ENCODE assay signal across 38 cellular contexts in genomic region chr16:66430214-66430613, GRCh38. TPM values are rescaled to one million over a fixed set of nuclear protein-coding genes. Genes with fewer than 3 reads are reported as not detected.
"Had no signal": no experiment of that assay in that cellular context is flagged by ENCODE, and none has a peak within 500 bp of the region (broad histone marks: within the 10 kb centered on the region; RNA-seq: fewer than 3 reads in every experiment).

No MANE protein-coding gene starts in this region.

- ATAC-seq: activated CD8-positive, alpha-beta T cell treated with anti-CD3 and anti-CD28 coated beads for 36 hours; activated naive CD4-positive, alpha-beta T cell treated with anti-CD3 and anti-CD28 coated beads, Interleukin-2, amount 50 U/mL, for 72 hours; activated T-cell treated with anti-CD3 and anti-CD28 coated beads, Interleukin-2, amount 50 U/mL, for 4 hours; activated T-cell treated with anti-CD3 and anti-CD28 coated beads, Interleukin-2, amount 50 U/mL, for 72 hours; activated T-helper 17 cell treated with anti-CD3 and anti-CD28 coated beads, Interleukin-2, amount 50 U/mL, for 72 hours; body of pancreas had no signal

- H3K36me3 ChIP-seq: adrenal gland, brain microvascular endothelial cell, breast epithelium had no signal

- DNase-seq: activated B cell treated with CpG ODN at 0.5 μM for 24 hours; activated CD4-positive, alpha-beta memory T cell treated with anti-CD3 and anti-CD28 coated beads for 36 hours; activated CD4-positive, alpha-beta T cell treated with anti-CD3 and anti-CD28 coated beads for 4 hours; activated CD4-positive, alpha-beta T cell treated with anti-CD3 and anti-CD28 coated beads, Interleukin-2, amount 10 ng/mL, durations not matched to agents 24 days and 14 days; activated CD4-positive, alpha-beta T cell treated with anti-CD3 and anti-CD28 coated beads, Interleukin-2, amount 50 U/mL, for 1 hour; activated CD4-positive, alpha-beta T cell treated with anti-CD3 and anti-CD28 coated beads, Interleukin-2, amount 50 U/mL, for 4 hours; activated CD4-positive, CD25-positive, alpha-beta regulatory T cell treated with anti-CD3 and anti-CD28 coated beads, Interleukin-2, amount 50 U/mL, for 72 hours; activated CD8-positive, alpha-beta memory T cell treated with anti-CD3 and anti-CD28 coated beads, Interleukin-2, amount 50 U/mL, for 4 hours; activated CD8-positive, alpha-beta T cell treated with anti-CD3 and anti-CD28 coated beads for 36 hours; activated effector memory CD4-positive, alpha-beta T cell treated with anti-CD3 and anti-CD28 coated beads, Interleukin-2, amount 50 U/mL, for 16 hours; activated gamma-delta T cell treated with Interleukin-2 at 50 U/mL for 16 hours; activated naive CD4-positive, alpha-beta T cell; activated naive CD4-positive, alpha-beta T cell treated with anti-CD3 and anti-CD28 coated beads for 36 hours; activated naive CD4-positive, alpha-beta T cell treated with anti-CD3 and anti-CD28 coated beads, Interleukin-2, amount 50 U/mL, for 16 hours; activated naive CD8-positive, alpha-beta T cell treated with anti-CD3 and anti-CD28 coated beads for 36 hours; activated T-cell treated with anti-CD3 and anti-CD28 coated beads for 4 hours; activated T-cell treated with anti-CD3 and anti-CD28 coated beads, Interleukin-2, amount 50 U/mL, for 1 hour; activated T-cell treated with anti-CD3 and anti-CD28 coated beads, Interleukin-2, amount 50 U/mL, for 4 hours; activated T-cell treated with anti-CD3 and anti-CD28 coated beads, Interleukin-2, amount 50 U/mL, for 72 hours; adrenal gland; amniotic stem cell; aorta; body of pancreas; brain microvascular endothelial cell; central memory CD4-positive, alpha-beta T cell; T-helper 1 cell; T-helper 2 cell; T-helper 9 cell had no signal

- H3K9me3 ChIP-seq: adrenal gland, body of pancreas, breast epithelium had no signal

- H3K4me3 ChIP-seq: adrenal gland, body of pancreas, breast epithelium had no signal

- H3K4me3 Mint-ChIP-seq: activated B cell treated with CpG ODN at 0.5 μM for 24 hours; activated CD4-positive, alpha-beta memory T cell treated with anti-CD3 and anti-CD28 coated beads for 36 hours; activated CD4-positive, alpha-beta T cell treated with anti-CD3 and anti-CD28 coated beads, Interleukin-2, amount 10 ng/mL, durations not matched to agents 24 days and 14 days; activated CD8-positive, alpha-beta T cell treated with anti-CD3 and anti-CD28 coated beads for 36 hours; activated naive CD4-positive, alpha-beta T cell treated with anti-CD3 and anti-CD28 coated beads for 36 hours; activated naive CD8-positive, alpha-beta T cell treated with anti-CD3 and anti-CD28 coated beads for 36 hours; activated T-cell treated with anti-CD3 and anti-CD28 coated beads, Interleukin-2, amount 50 U/mL, for 4 hours; activated T-cell treated with anti-CD3 and anti-CD28 coated beads, Interleukin-2, amount 50 U/mL, for 72 hours; activated T-helper 1 cell treated with anti-CD3 and anti-CD28 coated beads, Interleukin-12 subunit alpha, Interleukin-12 subunit beta, Interleukin-2, Interleukin-4 antibody, amounts not matched to agents 30 ng/mL and 10 ng/mL and 1 ng/mL, durations not matched to agents 14 hours and 24 hours and 36 hours; activated T-helper 17 cell treated with anti-CD3 and anti-CD28 coated beads, Interleukin-2, amount 50 U/mL, for 72 hours; T-helper 1 cell treated with Interleukin-12 subunit alpha and Interleukin-12 subunit beta and Interleukin-4 antibody, amounts not matched to agents 30 μg/mL and 1 μg/mL, for 36 hours; T-helper 2 cell treated with Interferon-gamma antibody and Interleukin-4, amounts not matched to agents 5 μg/mL and 100 μg/mL, for 36 hours had no signal

- H3K27ac ChIP-seq: adrenal gland, body of pancreas, brain microvascular endothelial cell, breast epithelium, VCaP had no signal

- H3K4me1 Mint-ChIP-seq: activated naive CD8-positive, alpha-beta T cell treated with anti-CD3 and anti-CD28 coated beads for 36 hours; activated T-helper 17 cell treated with anti-CD3 and anti-CD28 coated beads, Interleukin-2, amount 50 U/mL, for 72 hours had no signal

- H3K36me3 Mint-ChIP-seq: activated CD4-positive, alpha-beta memory T cell treated with anti-CD3 and anti-CD28 coated beads for 36 hours; activated naive CD4-positive, alpha-beta T cell treated with anti-CD3 and anti-CD28 coated beads, Interleukin-2, amount 50 U/mL, for 72 hours; activated naive CD8-positive, alpha-beta T cell treated with anti-CD3 and anti-CD28 coated beads for 36 hours had no signal

- FAIRE-seq: astrocyte, TTC549 had no signal

- H3K27ac Mint-ChIP-seq: activated B cell treated with CpG ODN at 0.5 μM for 24 hours; activated CD4-positive, alpha-beta memory T cell treated with anti-CD3 and anti-CD28 coated beads for 36 hours; activated CD4-positive, alpha-beta T cell treated with anti-CD3 and anti-CD28 coated beads, Interleukin-2, amount 10 ng/mL, durations not matched to agents 24 days and 14 days; activated CD8-positive, alpha-beta T cell treated with anti-CD3 and anti-CD28 coated beads for 36 hours; activated naive CD4-positive, alpha-beta T cell treated with anti-CD3 and anti-CD28 coated beads for 36 hours; activated naive CD4-positive, alpha-beta T cell treated with anti-CD3 and anti-CD28 coated beads, Interleukin-2, amount 50 U/mL, for 72 hours; activated naive CD8-positive, alpha-beta T cell treated with anti-CD3 and anti-CD28 coated beads for 36 hours; activated T-cell treated with anti-CD3 and anti-CD28 coated beads, Interleukin-2, amount 50 U/mL, for 72 hours; activated T-helper 1 cell treated with anti-CD3 and anti-CD28 coated beads, Interleukin-12 subunit alpha, Interleukin-12 subunit beta, Interleukin-2, Interleukin-4 antibody, amounts not matched to agents 30 ng/mL and 10 ng/mL and 1 ng/mL, durations not matched to agents 14 hours and 24 hours and 36 hours; activated T-helper 17 cell treated with anti-CD3 and anti-CD28 coated beads, Interleukin-2, amount 50 U/mL, for 72 hours; T-helper 1 cell treated with Interleukin-12 subunit alpha and Interleukin-12 subunit beta and Interleukin-4 antibody, amounts not matched to agents 30 μg/mL and 1 μg/mL, for 36 hours; T-helper 2 cell treated with Interferon-gamma antibody and Interleukin-4, amounts not matched to agents 5 μg/mL and 100 μg/mL, for 36 hours had no signal

- H3K9me3 Mint-ChIP-seq: activated B cell treated with CpG ODN at 0.5 μM for 24 hours; activated CD4-positive, alpha-beta memory T cell treated with anti-CD3 and anti-CD28 coated beads for 36 hours; activated CD4-positive, alpha-beta T cell treated with anti-CD3 and anti-CD28 coated beads, Interleukin-2, amount 10 ng/mL, durations not matched to agents 24 days and 14 days; activated CD8-positive, alpha-beta T cell treated with anti-CD3 and anti-CD28 coated beads for 36 hours; activated naive CD4-positive, alpha-beta T cell treated with anti-CD3 and anti-CD28 coated beads for 36 hours; activated naive CD4-positive, alpha-beta T cell treated with anti-CD3 and anti-CD28 coated beads, Interleukin-2, amount 50 U/mL, for 72 hours; activated naive CD8-positive, alpha-beta T cell treated with anti-CD3 and anti-CD28 coated beads for 36 hours; activated T-cell treated with anti-CD3 and anti-CD28 coated beads, Interleukin-2, amount 50 U/mL, for 4 hours; activated T-cell treated with anti-CD3 and anti-CD28 coated beads, Interleukin-2, amount 50 U/mL, for 72 hours; activated T-helper 1 cell treated with anti-CD3 and anti-CD28 coated beads, Interleukin-12 subunit alpha, Interleukin-12 subunit beta, Interleukin-2, Interleukin-4 antibody, amounts not matched to agents 30 ng/mL and 10 ng/mL and 1 ng/mL, durations not matched to agents 14 hours and 24 hours and 36 hours; activated T-helper 17 cell treated with anti-CD3 and anti-CD28 coated beads, Interleukin-2, amount 50 U/mL, for 72 hours; T-helper 1 cell treated with Interleukin-12 subunit alpha and Interleukin-12 subunit beta and Interleukin-4 antibody, amounts not matched to agents 30 μg/mL and 1 μg/mL, for 36 hours; T-helper 2 cell treated with Interferon-gamma antibody and Interleukin-4, amounts not matched to agents 5 μg/mL and 100 μg/mL, for 36 hours had no signal

RNA-seq across cellular contexts. Expression of gene BEAN1, which starts 3.1 kb away (rescaled TPM):
- total RNA-seq: activated B cell treated with CpG ODN at 0.5 μM for 24 hours; activated CD4-positive, alpha-beta memory T cell treated with anti-CD3 and anti-CD28 coated beads for 36 hours; activated CD4-positive, alpha-beta T cell treated with anti-CD3 and anti-CD28 coated beads, Interleukin-2, amount 10 ng/mL, durations not matched to agents 24 days and 14 days; activated CD8-positive, alpha-beta memory T cell treated with anti-CD3 and anti-CD28 coated beads for 36 hours; activated CD8-positive, alpha-beta T cell treated with anti-CD3 and anti-CD28 coated beads for 36 hours; activated naive CD4-positive, alpha-beta T cell treated with anti-CD3 and anti-CD28 coated beads for 36 hours; activated naive CD4-positive, alpha-beta T cell treated with anti-CD3 and anti-CD28 coated beads, Interleukin-2, amount 50 U/mL, for 72 hours; activated naive CD8-positive, alpha-beta T cell treated with anti-CD3 and anti-CD28 coated beads for 36 hours; activated T-cell treated with anti-CD3 and anti-CD28 coated beads, Interleukin-2, amount 50 U/mL, for 4 hours; activated T-cell treated with anti-CD3 and anti-CD28 coated beads, Interleukin-2, amount 50 U/mL, for 72 hours; activated T-helper 1 cell treated with anti-CD3 and anti-CD28 coated beads, Interleukin-12 subunit alpha, Interleukin-12 subunit beta, Interleukin-2, Interleukin-4 antibody, amounts not matched to agents 30 ng/mL and 10 ng/mL and 1 ng/mL, durations not matched to agents 14 hours and 24 hours and 36 hours; activated T-helper 17 cell treated with anti-CD3 and anti-CD28 coated beads, Interleukin-2, amount 50 U/mL, for 72 hours; body of pancreas had no signal
